ENCODE assay signal across 16 cellular contexts in genomic region chr18:5467666-5468065, GRCh38.
"Had no signal": no experiment of that assay in that cellular context is flagged by ENCODE, and none has a peak within 500 bp of the region (broad histone marks: within the 10 kb centered on the region; RNA-seq: fewer than 3 reads in every experiment).

No MANE protein-coding gene starts in this region.

- H3K4me3 ChIP-seq: hepatocyte, prostate gland, right lobe of liver, testis, transverse colon had no signal

- H3K4me3 Mint-ChIP-seq: nephron; stimulated activated naive B cell treated with anti-CD40 and anti-IgM and Interleukin-4, amounts not matched to agents 10 μg/mL and 1 μg/mL and 100 μg/mL, for 72 hours; stimulated activated naive CD8-positive, alpha-beta T cell treated with anti-CD3 and anti-CD28 coated beads, Interleukin-15, amount 100 ng/mL, for 72 hours had no signal

- H3K27me3 ChIP-seq: hepatocyte, right lobe of liver, testis, transverse colon had no signal

- H3K9me3 ChIP-seq: prostate gland, right lobe of liver, testis, transverse colon had no signal

- H3K4me1 ChIP-seq: prostate gland, right lobe of liver had no signal

- ATAC-seq: foreskin keratinocyte; left colon; stimulated activated naive B cell treated with anti-CD40 and anti-IgM and Interleukin-4, amounts not matched to agents 10 μg/mL and 1 μg/mL and 100 μg/mL, for 72 hours; stimulated activated naive CD8-positive, alpha-beta T cell treated with anti-CD3 and anti-CD28 coated beads, Interleukin-15, amount 100 ng/mL, for 72 hours had no signal

- H3K9me3 Mint-ChIP-seq: naive B cell; nephron; stimulated activated naive B cell treated with anti-CD40 and anti-IgM and Interleukin-4, amounts not matched to agents 10 μg/mL and 1 μg/mL and 100 μg/mL, for 72 hours; stimulated activated naive CD8-positive, alpha-beta T cell treated with anti-CD3 and anti-CD28 coated beads, Interleukin-15, amount 100 ng/mL, for 72 hours had no signal

- H3K36me3 ChIP-seq: prostate gland, right lobe of liver, transverse colon had no signal

- H3K36me3 Mint-ChIP-seq: naive B cell; stimulated activated naive B cell treated with anti-CD40 and anti-IgM and Interleukin-4, amounts not matched to agents 10 μg/mL and 1 μg/mL and 100 μg/mL, for 72 hours had no signal

- H2AFZ ChIP-seq: hepatocyte, parathyroid adenoma had no signal

- H3K9ac ChIP-seq: parathyroid adenoma had no signal

- H3K27ac ChIP-seq: foreskin keratinocyte, hepatocyte, parathyroid adenoma, prostate gland, right lobe of liver, testis, transverse colon had no signal

- H3K4me2 ChIP-seq: hepatocyte had no signal

- DNase-seq: foreskin keratinocyte; head of caudate nucleus; left colon; mesendoderm; naive B cell; right lobe of liver; stimulated activated CD4-positive, alpha-beta T cell treated with anti-CD3 and anti-CD28 coated beads, Interleukin-1b, Interleukin-23, amount 100 ng/mL, for 48 hours; stimulated activated CD4-positive, alpha-beta T cell treated with anti-CD3 and anti-CD28 coated beads, Interleukin-4, amount 100 ng/mL, for 24 hours; stimulated activated naive B cell treated with anti-CD40 and anti-IgM and Interleukin-4, amounts not matched to agents 10 μg/mL and 1 μg/mL and 100 μg/mL, for 72 hours; stimulated activated naive CD8-positive, alpha-beta T cell treated with anti-CD3 and anti-CD28 coated beads, Interleukin-15, amount 100 ng/mL, for 72 hours; testis; transverse colon had no signal

- H3K27ac Mint-ChIP-seq: naive B cell; nephron; stimulated activated naive B cell treated with anti-CD40 and anti-IgM and Interleukin-4, amounts not matched to agents 10 μg/mL and 1 μg/mL and 100 μg/mL, for 72 hours; stimulated activated naive CD8-positive, alpha-beta T cell treated with anti-CD3 and anti-CD28 coated beads, Interleukin-15, amount 100 ng/mL, for 72 hours had no signal

- H3K4me1 Mint-ChIP-seq: naive B cell; nephron; stimulated activated naive B cell treated with anti-CD40 and anti-IgM and Interleukin-4, amounts not matched to agents 10 μg/mL and 1 μg/mL and 100 μg/mL, for 72 hours; stimulated activated naive CD8-positive, alpha-beta T cell treated with anti-CD3 and anti-CD28 coated beads, Interleukin-15, amount 100 ng/mL, for 72 hours had no signal
